Comparison of ENCODE assay signal across 8 cellular contexts in the genomic region with DNA sequence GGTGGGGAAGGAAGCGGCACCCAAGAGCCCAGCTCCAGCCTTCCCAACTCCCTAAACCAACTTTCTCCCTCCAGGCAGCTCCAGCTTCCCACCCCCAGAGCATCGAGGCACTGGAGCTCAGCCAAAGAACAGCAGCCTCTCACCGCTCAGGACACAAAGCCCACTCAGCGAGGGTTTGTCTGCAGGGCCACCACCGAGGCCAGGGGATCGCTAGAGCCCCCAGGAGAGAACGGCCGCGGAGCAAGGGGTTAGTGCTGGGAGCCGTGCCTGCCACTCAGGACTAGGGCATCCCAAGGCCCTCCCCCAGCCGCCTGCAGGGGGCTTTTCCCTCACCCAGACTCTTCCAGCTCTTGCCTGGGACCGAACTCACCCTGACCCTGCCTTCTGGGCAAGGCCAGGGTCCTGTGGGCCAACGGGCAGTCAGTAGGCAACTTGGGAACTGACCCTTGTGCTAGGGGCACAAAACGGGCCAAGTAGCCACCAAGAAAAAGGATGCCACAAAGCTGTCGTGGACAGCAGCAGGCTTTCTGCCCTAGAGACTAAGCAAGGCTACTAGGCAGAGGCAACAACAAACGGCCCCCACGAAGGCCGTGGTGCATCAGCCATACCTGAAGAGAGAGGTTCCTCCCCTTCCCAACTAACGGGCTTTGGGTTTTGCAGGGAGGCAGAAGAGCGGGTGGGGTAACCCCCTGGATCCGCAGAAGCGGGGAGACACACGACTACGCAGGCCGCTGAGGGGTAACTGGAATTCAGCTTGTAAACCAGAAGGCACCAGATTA. TPM values are rescaled to one million over a fixed set of nuclear protein-coding genes. Genes with fewer than 3 reads are reported as not detected.
DNase-seq lines count a peak whose midpoint lies in the region; ATAC-seq and TF ChIP-seq lines count a peak whose summit lies in the region.

No MANE protein-coding gene starts in this region.

- intact Hi-C loops in right cardiac atrium (cut with DNase I): no loop called here

- POLR2A ChIA-PET in HEK293 (lab: Yijun Ruan, JAX): interaction anchor here (0.9 to 4.6 kb wide), 5 partner anchors 36 to 210 kb away, joined by 3 to 67 read pairs (median 5); no protein-coding TSS in a partner anchor

- peak overlapping the region; percentile 89 for H3K27ac Mint-ChIP-seq in stimulated activated effector memory CD8-positive, alpha-beta T cell treated with anti-CD3 and anti-CD28 coated beads, Interleukin-12 subunit alpha, Interleukin-12 subunit beta, amount 100 ng/mL, for 72 hours

- H3K27me3 ChIP-seq in WERI-Rb-1 (ENCODE audit: insufficient read depth, low read depth, severe bottlenecking) (peaks cover 16% of the 10 kb centered on the region), right cardiac atrium (ENCODE audit: control insufficient read depth, insufficient read depth) (no peaks in the 10 kb centered on the region)

- H3K9me3 Mint-ChIP-seq in stimulated activated effector memory CD8-positive, alpha-beta T cell treated with anti-CD3 and anti-CD28 coated beads, Interleukin-12 subunit alpha, Interleukin-12 subunit beta, amount 100 ng/mL, for 72 hours: no peaks in the 10 kb centered on the region

- H3K9me3 ChIP-seq in HEK293 (ENCODE audit: control insufficient read depth, insufficient read depth, low read depth, low read length) (no peaks in the 10 kb centered on the region), WERI-Rb-1 (ENCODE audit: severe bottlenecking) (peaks cover 4% of the 10 kb centered on the region), right cardiac atrium (ENCODE audit: control insufficient read depth, low read length) (no peaks in the 10 kb centered on the region)

- ATAC-seq in right cardiac atrium: no peak
- no peak for ATAC-seq in stimulated activated effector memory CD8-positive, alpha-beta T cell treated with anti-CD3 and anti-CD28 coated beads, Interleukin-12 subunit alpha, Interleukin-12 subunit beta, amount 100 ng/mL, for 72 hours

- peak overlapping the region; percentile 77 for H3K27ac ChIP-seq in HEK293 (ENCODE audit: extremely low read depth, low read depth, low read length)
- H3K27ac ChIP-seq in WERI-Rb-1: peak overlapping the region; percentile 64
- peak overlapping the region; percentile 56 for H3K27ac ChIP-seq in right cardiac atrium (ENCODE audit: low read length)

- H3K4me1 Mint-ChIP-seq in stimulated activated effector memory CD8-positive, alpha-beta T cell treated with anti-CD3 and anti-CD28 coated beads, Interleukin-12 subunit alpha, Interleukin-12 subunit beta, amount 100 ng/mL, for 72 hours: peaks cover 39% of the 10 kb centered on the region

- CTCF ChIA-PET in HEK293 (lab: Yijun Ruan, JAX): interaction anchor here (0.6 to 7.0 kb wide), 6 partner anchors 19 to 55 kb away, joined by 3 to 65 read pairs (median 8); no protein-coding TSS in a partner anchor

- H3K36me3 ChIP-seq in HEK293 (ENCODE audit: control insufficient read depth in 2 of 2, insufficient read depth in 1 of 2, low read length in 2 of 2) (peaks cover 0 to 39% of the 10 kb centered on the region in 2 experiments; a peak in 1 of 3 replicates), WERI-Rb-1 (peaks cover 63% of the 10 kb centered on the region)

- TF ChIP-seq CTCF in HEK293 (tag by site-specific recombination; IDR thresholded peaks at IDR 0.05) (no peak; the same call in 1 of the 2 replicates), WERI-Rb-1 (IDR thresholded peaks at IDR 0.05; ENCODE audit: low read depth, low read length) (0 out of 2 replicates have a peak, but pooled peaks have one; percentile 5)

- DNase-seq in WERI-Rb-1 (peak; percentile 49), right cardiac atrium (no peak), NCI-H524 treated with DMSO at 0.1 percent for 48 hours (lab: John Stamatoyannopoulos, UW) (no peak), epidermal melanocyte (ENCODE audit: insufficient read length, low spot score) (no peak), 8988T (no peak)
- DNase-seq in stimulated activated effector memory CD8-positive, alpha-beta T cell treated with anti-CD3 and anti-CD28 coated beads, Interleukin-12 subunit alpha, Interleukin-12 subunit beta, amount 100 ng/mL, for 72 hours (ENCODE audit: low spot score in 2 of 2): no peak
- no peak for DNase-seq in stimulated activated CD4-positive, alpha-beta T cell treated with anti-CD3 and anti-CD28 coated beads, Interleukin-2, amount 100 ng/mL, for 24 hours

- peak overlapping the region; percentile 97 for H3K4me3 Mint-ChIP-seq in stimulated activated effector memory CD8-positive, alpha-beta T cell treated with anti-CD3 and anti-CD28 coated beads, Interleukin-12 subunit alpha, Interleukin-12 subunit beta, amount 100 ng/mL, for 72 hours

- peaks cover 84% of the 10 kb centered on the region for H3K36me3 Mint-ChIP-seq in stimulated activated effector memory CD8-positive, alpha-beta T cell treated with anti-CD3 and anti-CD28 coated beads, Interleukin-12 subunit alpha, Interleukin-12 subunit beta, amount 100 ng/mL, for 72 hours

- H3K4me3 ChIP-seq in HEK293 (ENCODE audit: low read depth, low read length): peak overlapping the region; percentile 95
- peak overlapping the region; percentile 92 for H3K4me3 ChIP-seq in WERI-Rb-1 (ENCODE audit: low read depth, low read length)
- peak overlapping the region; percentile 78 for H3K4me3 ChIP-seq in right cardiac atrium (ENCODE audit: low read length)

- H3K4me1 ChIP-seq in HEK293 (ENCODE audit: control insufficient read depth, insufficient read depth, low read length): peaks cover 10% of the 10 kb centered on the region
- H3K4me1 ChIP-seq in right cardiac atrium (ENCODE audit: control insufficient read depth, insufficient read depth, low read length): peaks cover 12% of the 10 kb centered on the region

- 10% methylated on average over 25 of the region's 25 CpGs for WGBS in right cardiac atrium

TF ChIP-seq in HEK293, 187 proteins besides CTCF, POLR2A, EP300 and RAD21 (continues in another document):
- TF ChIP-seq GLIS2 (tag by site-specific recombination; IDR thresholded peaks at IDR 0.05) (peak; percentile 65), SCRT2 (tag by site-specific recombination; IDR thresholded peaks at IDR 0.05) (peak; percentile 77), ZNF157 (tag by site-specific recombination; IDR thresholded peaks at IDR 0.05) (no peak), ZNF776 (tag by site-specific recombination; IDR thresholded peaks at IDR 0.05; ENCODE audit: borderline replicate concordance) (no peak), ZNF76 (tag by site-specific recombination; IDR thresholded peaks at IDR 0.05; ENCODE audit: borderline replicate concordance, low read depth) (no peak), ZNF341 (tag by site-specific recombination; IDR thresholded peaks at IDR 0.05; ENCODE audit: low read depth) (peak; percentile 44), KLF1 (tag by site-specific recombination; IDR thresholded peaks at IDR 0.05) (no peak), IKZF3 (tag by site-specific recombination; IDR thresholded peaks at IDR 0.05) (0 out of 2 replicates have a peak, but pooled peaks have one; percentile 33), ZNF214 (tag by site-specific recombination; IDR thresholded peaks at IDR 0.05; ENCODE audit: borderline replicate concordance) (no peak), ZNF677 (tag by site-specific recombination; IDR thresholded peaks at IDR 0.05) (no peak)
- TF ChIP-seq, protein P1, sequence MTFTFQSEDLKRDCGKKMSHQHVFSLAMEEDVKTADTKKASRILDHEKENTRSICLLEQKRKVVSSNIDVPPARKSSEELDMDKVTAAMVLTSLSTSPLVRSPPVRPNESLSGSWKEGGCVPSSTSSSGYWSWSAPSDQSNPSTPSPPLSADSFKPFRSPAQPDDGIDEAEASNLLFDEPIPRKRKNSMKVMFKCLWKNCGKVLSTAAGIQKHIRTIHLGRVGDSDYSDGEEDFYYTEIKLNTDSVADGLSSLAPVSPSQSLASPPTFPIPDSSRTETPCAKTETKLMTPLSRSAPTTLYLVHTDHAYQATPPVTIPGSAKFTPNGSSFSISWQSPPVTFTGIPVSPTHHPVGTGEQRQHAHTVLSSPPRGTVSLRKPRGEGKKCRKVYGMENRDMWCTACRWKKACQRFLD (tag by site-specific recombination; IDR thresholded peaks at IDR 0.05): no peak
- TF ChIP-seq, protein P2, sequence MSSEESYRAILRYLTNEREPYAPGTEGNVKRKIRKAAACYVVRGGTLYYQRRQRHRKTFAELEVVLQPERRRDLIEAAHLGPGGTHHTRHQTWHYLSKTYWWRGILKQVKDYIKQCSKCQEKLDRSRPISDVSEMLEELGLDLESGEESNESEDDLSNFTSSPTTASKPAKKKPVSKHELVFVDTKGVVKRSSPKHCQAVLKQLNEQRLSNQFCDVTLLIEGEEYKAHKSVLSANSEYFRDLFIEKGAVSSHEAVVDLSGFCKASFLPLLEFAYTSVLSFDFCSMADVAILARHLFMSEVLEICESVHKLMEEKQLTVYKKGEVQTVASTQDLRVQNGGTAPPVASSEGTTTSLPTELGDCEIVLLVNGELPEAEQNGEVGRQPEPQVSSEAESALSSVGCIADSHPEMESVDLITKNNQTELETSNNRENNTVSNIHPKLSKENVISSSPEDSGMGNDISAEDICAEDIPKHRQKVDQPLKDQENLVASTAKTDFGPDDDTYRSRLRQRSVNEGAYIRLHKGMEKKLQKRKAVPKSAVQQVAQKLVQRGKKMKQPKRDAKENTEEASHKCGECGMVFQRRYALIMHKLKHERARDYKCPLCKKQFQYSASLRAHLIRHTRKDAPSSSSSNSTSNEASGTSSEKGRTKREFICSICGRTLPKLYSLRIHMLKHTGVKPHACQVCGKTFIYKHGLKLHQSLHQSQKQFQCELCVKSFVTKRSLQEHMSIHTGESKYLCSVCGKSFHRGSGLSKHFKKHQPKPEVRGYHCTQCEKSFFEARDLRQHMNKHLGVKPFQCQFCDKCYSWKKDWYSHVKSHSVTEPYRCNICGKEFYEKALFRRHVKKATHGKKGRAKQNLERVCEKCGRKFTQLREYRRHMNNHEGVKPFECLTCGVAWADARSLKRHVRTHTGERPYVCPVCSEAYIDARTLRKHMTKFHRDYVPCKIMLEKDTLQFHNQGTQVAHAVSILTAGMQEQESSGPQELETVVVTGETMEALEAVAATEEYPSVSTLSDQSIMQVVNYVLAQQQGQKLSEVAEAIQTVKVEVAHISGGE (tag by site-specific recombination; conservative IDR thresholded peaks at IDR 0.05; ENCODE audit: low read depth): 0 out of 2 replicates have a peak, but pooled peaks have one; percentile 33
- TF ChIP-seq, protein P3, sequence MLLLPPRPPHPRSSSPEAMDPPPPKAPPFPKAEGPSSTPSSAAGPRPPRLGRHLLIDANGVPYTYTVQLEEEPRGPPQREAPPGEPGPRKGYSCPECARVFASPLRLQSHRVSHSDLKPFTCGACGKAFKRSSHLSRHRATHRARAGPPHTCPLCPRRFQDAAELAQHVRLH (tag by site-specific recombination; IDR thresholded peaks at IDR 0.05): no peak

RNA-seq across cellular contexts. Expression of gene HCFC1, which starts 2.3 kb away (rescaled TPM):
- 10 to 100 TPM; 26.9 to 41.4 (median 32.9) TPM for total RNA-seq in right cardiac atrium
- polyA plus RNA-seq in right cardiac atrium: 17.3 TPM

RNA-seq across cellular contexts. Expression of gene TMEM187, which starts 3.2 kb away (rescaled TPM):
- 10 to 100 TPM in 2 of 4 donors, 1 to 10 TPM in 2; 7.6 to 11.9 (median 10.4) TPM for total RNA-seq in right cardiac atrium
- 6.8 TPM for polyA plus RNA-seq in right cardiac atrium

RNA-seq across cellular contexts. Expression of gene RENBP, which starts 24.9 kb away (rescaled TPM):
- total RNA-seq in right cardiac atrium: 10 to 100 TPM; 14.0 to 17.7 (median 15.7) TPM
- polyA plus RNA-seq in right cardiac atrium: 13.3 TPM

RNA-seq across cellular contexts. Expression of gene NAA10, which starts 34.5 kb away (rescaled TPM):
- 10 to 100 TPM; 61.1 to 75.5 (median 66.2) TPM for total RNA-seq in right cardiac atrium
- polyA plus RNA-seq in right cardiac atrium: 108 TPM

RNA-seq across cellular contexts. Expression of gene ARHGAP4, which starts 43.2 kb away (rescaled TPM):
- 10 to 100 TPM; 13.4 to 22.9 (median 14.9) TPM for total RNA-seq in right cardiac atrium
- 20.5 TPM for polyA plus RNA-seq in right cardiac atrium
